Comparison of ENCODE assay signal across 8 cellular contexts in genomic region chr5:139543423-139543991, GRCh38. TPM values are rescaled to one million over a fixed set of nuclear protein-coding genes. Genes with fewer than 3 reads are reported as not detected.
DNase-seq lines count a peak whose midpoint lies in the region; ATAC-seq and TF ChIP-seq lines count a peak whose summit lies in the region.

No MANE protein-coding gene starts in this region.

- CTCF ChIA-PET in BJ (lab: Yijun Ruan, JAX) = no interaction called here
- CTCF ChIA-PET in activated CD4-positive, alpha-beta T cell treated with anti-CD3 and anti-CD28 coated beads for 36 hours (lab: Charles Lee) = interaction anchor here (0.6 to 0.7 kb wide), 2 partner anchors 19 to 123 kb away, joined by 3 read pairs; no protein-coding TSS in a partner anchor

- intact Hi-C loops in activated CD4-positive, alpha-beta T cell treated with anti-CD3 and anti-CD28 coated beads for 36 hours (cut with DNase I, micrococcal nuclease) = no loop called here

- ATAC-seq in GM19372 (IDR thresholded peaks at IDR 0.05; ENCODE audit: low read depth, unreplicated experiment) = peak; percentile 87
- ATAC-seq in HG03442 (IDR thresholded peaks at IDR 0.05; ENCODE audit: unreplicated experiment) = peak; percentile 86
- peak; percentile 97 for ATAC-seq in activated CD4-positive, alpha-beta T cell treated with anti-CD3 and anti-CD28 coated beads for 36 hours

- H3K27ac Mint-ChIP-seq in activated CD4-positive, alpha-beta T cell treated with anti-CD3 and anti-CD28 coated beads for 36 hours = peak overlapping the region; percentile 19

- POLR2A ChIA-PET in BJ (lab: Charles Lee) = no interaction called here
- POLR2A ChIA-PET in activated CD4-positive, alpha-beta T cell treated with anti-CD3 and anti-CD28 coated beads for 36 hours (lab: Charles Lee) = no interaction called here

- H3K9me3 ChIP-seq in ectodermal cell (ENCODE audit: control insufficient read depth, low read length) (no peaks in the 10 kb centered on the region), mesenchymal stem cell (ENCODE audit: control insufficient read depth, low read length) (no peaks in the 10 kb centered on the region)

- H3K27ac ChIP-seq in ectodermal cell (ENCODE audit: insufficient read depth, low read depth, low read length, poor library complexity, severe bottlenecking) = peak overlapping the region; percentile 17
- no peak overlapping the region for H3K27ac ChIP-seq in mesenchymal stem cell (ENCODE audit: low read length, poor library complexity, severe bottlenecking)

- peaks cover 10% of the 10 kb centered on the region for H3K4me1 Mint-ChIP-seq in activated CD4-positive, alpha-beta T cell treated with anti-CD3 and anti-CD28 coated beads for 36 hours

- no peak overlapping the region for H3K14ac ChIP-seq in mesenchymal stem cell (ENCODE audit: low read length in 2 of 2)

- no peak overlapping the region for H2AK5ac ChIP-seq in mesenchymal stem cell (ENCODE audit: low read length, severe bottlenecking)

- H2AFZ ChIP-seq in mesenchymal stem cell (ENCODE audit: low read depth, low read length) = peak overlapping the region; percentile 87

- H3K27me3 Mint-ChIP-seq in activated CD4-positive, alpha-beta T cell treated with anti-CD3 and anti-CD28 coated beads for 36 hours = no peaks in the 10 kb centered on the region

- 4 to 6% methylated on average over 24 of the region's 24 CpGs for WGBS in ectodermal cell, 2 experiments
- WGBS in mesenchymal stem cell = 8% methylated on average over 22 of the region's 24 CpGs

- DNase-seq in BJ (ENCODE audit: low read depth) (no peak), mesenchymal stem cell (peak; percentile 67), SIG-M5 treated with dmso at 0.1 percent for 504 hours (lab: John Stamatoyannopoulos, UW; ENCODE audit: unreplicated experiment) (no peak)
- peak; percentile 68 for DNase-seq in activated CD4-positive, alpha-beta T cell treated with anti-CD3 and anti-CD28 coated beads for 36 hours
- peak; percentile 22 for DNase-seq in stimulated activated naive CD4-positive, alpha-beta T cell treated with Interleukin-2 at 50 U/mL for 16 hours (lab: John Stamatoyannopoulos, UW)

- H2BK5ac ChIP-seq in mesenchymal stem cell (ENCODE audit: low read depth, low read length, poor library complexity, severe bottlenecking) = no peak overlapping the region

- no peak overlapping the region for H2BK15ac ChIP-seq in mesenchymal stem cell (ENCODE audit: low read depth, poor library complexity, severe bottlenecking)

- H4K8ac ChIP-seq in mesenchymal stem cell (ENCODE audit: low read length) = peak overlapping the region; percentile 45

- H3K4me3 ChIP-seq in BJ (ENCODE audit: low read depth, low read length) = no peak overlapping the region
- H3K4me3 ChIP-seq in ectodermal cell (ENCODE audit: insufficient read depth, low read depth, low read length) = peak overlapping the region; percentile 17
- peak overlapping the region in 1 of 2 experiments; percentile 6 for H3K4me3 ChIP-seq in mesenchymal stem cell (ENCODE audit: insufficient read depth in 1 of 2, low read depth in 1 of 2, low read length in 2 of 2)

- H2BK120ac ChIP-seq in mesenchymal stem cell (ENCODE audit: low read depth, low read length) = no peak overlapping the region

- no peak overlapping the region for H3K4me3 Mint-ChIP-seq in activated CD4-positive, alpha-beta T cell treated with anti-CD3 and anti-CD28 coated beads for 36 hours

- H3K36me3 ChIP-seq in BJ (ENCODE audit: control insufficient read depth, insufficient read depth, low read length) (no peaks in the 10 kb centered on the region), ectodermal cell (ENCODE audit: control insufficient read depth, insufficient read depth, low read length) (no peaks in the 10 kb centered on the region), mesenchymal stem cell (ENCODE audit: control insufficient read depth in 1 of 2, insufficient read depth in 2 of 2, low read depth in 1 of 2, low read length in 2 of 2) (no peaks in the 10 kb centered on the region)

- H3K36me3 Mint-ChIP-seq in activated CD4-positive, alpha-beta T cell treated with anti-CD3 and anti-CD28 coated beads for 36 hours (ENCODE audit: low read depth) = no peaks in the 10 kb centered on the region

- H3K23ac ChIP-seq in mesenchymal stem cell (ENCODE audit: low read length in 2 of 2) = no peak overlapping the region

- no peak overlapping the region for H4K91ac ChIP-seq in mesenchymal stem cell (ENCODE audit: low read length)

- TF ChIP-seq CTCF in BJ (IDR thresholded peaks at IDR 0.05; ENCODE audit: insufficient read depth, low read depth, low read length) = peak; percentile 35; the same call in 1 of the 2 replicates

- no peaks in the 10 kb centered on the region for H3K79me1 ChIP-seq in mesenchymal stem cell (replicated peaks; ENCODE audit: low read length, poor library complexity, severe bottlenecking)

- H3K4me1 ChIP-seq in ectodermal cell (ENCODE audit: control insufficient read depth, insufficient read depth, low read length) (peaks cover 7% of the 10 kb centered on the region), mesenchymal stem cell (ENCODE audit: control insufficient read depth, insufficient read depth, low read depth, low read length) (peaks cover 4% of the 10 kb centered on the region)

- H3K4ac ChIP-seq in mesenchymal stem cell (ENCODE audit: low read depth in 1 of 2, low read length in 2 of 2) = no peak overlapping the region

- peak overlapping the region; percentile 42 for H3K9ac ChIP-seq in mesenchymal stem cell (ENCODE audit: low read length)

- H2BK12ac ChIP-seq in mesenchymal stem cell (ENCODE audit: low read length in 2 of 2) = no peak overlapping the region

- peak overlapping the region; percentile 12 for H3K4me2 ChIP-seq in mesenchymal stem cell (ENCODE audit: low read length, poor library complexity, severe bottlenecking)

- H3K27me3 ChIP-seq in BJ (ENCODE audit: control insufficient read depth, insufficient read depth, low read length) (no peaks in the 10 kb centered on the region), ectodermal cell (ENCODE audit: control insufficient read depth, insufficient read depth, low read length, poor library complexity, severe bottlenecking) (no peaks in the 10 kb centered on the region), mesenchymal stem cell (ENCODE audit: control insufficient read depth in 1 of 2, insufficient read depth in 1 of 2, low read length in 2 of 2) (no peaks in the 10 kb centered on the region)

- peak overlapping the region in 1 of 2 experiments; percentile 50 for H3K18ac ChIP-seq in mesenchymal stem cell (ENCODE audit: low read depth in 1 of 2, low read length in 2 of 2)

- H3K9me3 Mint-ChIP-seq in activated CD4-positive, alpha-beta T cell treated with anti-CD3 and anti-CD28 coated beads for 36 hours (ENCODE audit: low read depth) = no peaks in the 10 kb centered on the region

RNA-seq across cellular contexts. Expression of gene UBE2D2, which starts 17.6 kb away (rescaled TPM):
- 18.2 and 48.7 TPM in 2 replicates for polyA plus RNA-seq in BJ (2011; rRNA removed)
- 16.1 and 18.4 TPM in 2 replicates for polyA minus RNA-seq in BJ (2011; rRNA and poly(A)+ RNA removed)
- 100 to 1,000 TPM; 262 to 289 TPM for total RNA-seq in activated CD4-positive, alpha-beta T cell treated with anti-CD3 and anti-CD28 coated beads for 36 hours
- 156 TPM for polyA plus RNA-seq in ectodermal cell (2013, experiment 1 of 4)
- polyA plus RNA-seq in ectodermal cell (2013, experiment 2 of 4) = 166 TPM
- polyA plus RNA-seq in ectodermal cell (2013, experiment 3 of 4) = 151 TPM
- polyA plus RNA-seq in ectodermal cell (2013, experiment 4 of 4) = 154 TPM
- 102 TPM for polyA plus RNA-seq in mesenchymal stem cell (2013, experiment 1 of 2)
- polyA plus RNA-seq in mesenchymal stem cell (2013, experiment 2 of 2) = 107 TPM

Comparison
In these comparisons a context has a peak if more than half of its experiments do, and no peak if none do; other contexts are left out.
1. DNase-seq: peak in activated CD4-positive, alpha-beta T cell treated with anti-CD3 and anti-CD28 coated beads for 36 hours (single experiment), mesenchymal stem cell (single experiment) and stimulated activated naive CD4-positive, alpha-beta T cell treated with Interleukin-2 at 50 U/mL for 16 hours (single experiment); none in BJ (single experiment) and SIG-M5 treated with dmso at 0.1 percent for 504 hours (single experiment).
2. Peak in every context shown above with its lines, with median percentiles within 50 percentile points of each other: ATAC-seq.